Comparison of ENCODE assay signal across 25 cellular contexts in the genomic region with DNA sequence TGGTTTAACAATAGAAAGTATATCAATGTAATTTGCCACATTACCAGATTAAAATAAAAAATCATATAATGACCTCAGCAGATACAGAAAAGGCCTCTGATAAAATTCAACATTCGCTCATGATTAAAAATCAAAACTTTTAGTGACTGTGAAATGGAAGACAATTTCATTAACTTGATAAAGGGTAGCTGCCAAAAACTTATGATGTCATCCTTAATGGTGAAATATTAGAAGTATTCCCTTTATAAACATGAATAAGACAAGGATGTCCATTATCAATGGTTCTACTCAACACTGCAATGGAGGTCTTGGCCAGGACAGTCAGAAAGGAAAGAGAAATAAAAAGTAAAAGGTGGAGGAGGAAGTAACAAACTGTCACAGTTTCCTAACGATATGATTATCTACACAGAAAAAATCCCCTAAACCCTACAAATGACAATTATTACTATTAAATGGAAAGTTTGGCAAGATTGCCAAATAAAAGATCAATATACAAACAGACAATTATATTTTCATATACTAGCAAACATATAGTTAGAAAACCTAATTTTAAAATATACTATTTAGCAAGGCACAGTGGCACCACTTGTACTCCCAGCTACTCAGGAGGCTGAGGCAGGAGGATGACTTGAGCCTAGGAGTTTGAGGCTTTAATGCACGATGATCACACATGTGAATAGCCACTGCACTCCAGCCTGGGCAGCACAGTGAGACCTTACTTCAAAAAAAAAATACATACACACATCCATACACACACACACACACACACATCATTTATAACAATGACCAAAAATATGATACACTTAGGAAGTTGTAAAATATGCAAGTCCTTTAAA. TPM values are rescaled to one million over a fixed set of nuclear protein-coding genes. Genes with fewer than 3 reads are reported as not detected.
DNase-seq lines count a peak whose midpoint lies in the region; ATAC-seq lines count a peak whose summit lies in the region.
"Had no signal": no experiment of that assay in that cellular context is flagged by ENCODE, and none has a peak within 500 bp of the region (broad histone marks: within the 10 kb centered on the region; RNA-seq: fewer than 3 reads in every experiment).

No MANE protein-coding gene starts in this region.

- peaks cover 30% of the 10 kb centered on the region for H3K4me1 Mint-ChIP-seq in activated T-cell treated with anti-CD3 and anti-CD28 coated beads, Interleukin-2, amount 50 U/mL, for 72 hours (ENCODE audit: low read depth)
- H3K4me1 Mint-ChIP-seq in IgD-negative memory B cell = peaks cover 9 to 13% (median 12%) of the 10 kb centered on the region in 3 donors
- peaks cover 32% of the 10 kb centered on the region for H3K4me1 Mint-ChIP-seq in activated T-helper 1 cell treated with anti-CD3 and anti-CD28 coated beads, Interleukin-12 subunit alpha, Interleukin-12 subunit beta, Interleukin-2, Interleukin-4 antibody, amounts not matched to agents 30 ng/mL and 10 ng/mL and 1 ng/mL, durations not matched to agents 14 hours and 24 hours and 36 hours (ENCODE audit: low read depth)
- peaks cover 17 to 26% of the 10 kb centered on the region in 2 donors for H3K4me1 Mint-ChIP-seq in natural killer cell treated with Interleukin-12 subunit alpha and Interleukin-12 subunit beta and Interleukin-15 and Interleukin-18, amount 100 ng/mL, for 72 hours (ENCODE audit: low read depth in 2 of 2)

- peaks cover 17 to 32% of the 10 kb centered on the region in 2 donors for H3K36me3 Mint-ChIP-seq in activated T-cell treated with anti-CD3 and anti-CD28 coated beads, Interleukin-2, amount 50 U/mL, for 72 hours (ENCODE audit: insufficient read depth in 2 of 2)
- H3K36me3 Mint-ChIP-seq in IgD-negative memory B cell = peaks cover 7% of the 10 kb centered on the region
- peaks cover 28% of the 10 kb centered on the region for H3K36me3 Mint-ChIP-seq in activated T-helper 1 cell treated with anti-CD3 and anti-CD28 coated beads, Interleukin-12 subunit alpha, Interleukin-12 subunit beta, Interleukin-2, Interleukin-4 antibody, amounts not matched to agents 30 ng/mL and 10 ng/mL and 1 ng/mL, durations not matched to agents 14 hours and 24 hours and 36 hours (ENCODE audit: low read depth)
- H3K36me3 Mint-ChIP-seq in natural killer cell treated with Interleukin-12 subunit alpha and Interleukin-12 subunit beta and Interleukin-15 and Interleukin-18, amount 100 ng/mL, for 72 hours = peaks cover 15% of the 10 kb centered on the region

- intact Hi-C loops in activated T-helper 1 cell treated with anti-CD3 and anti-CD28 coated beads, Interleukin-12 subunit alpha, Interleukin-12 subunit beta, Interleukin-2, Interleukin-4 antibody, amounts not matched to agents 30 ng/mL and 10 ng/mL and 1 ng/mL, durations not matched to agents 14 hours and 24 hours and 36 hours (cut with micrococcal nuclease) = loop anchor here (1.0 kb wide), 2 partner anchors 13 to 102 kb away; partner anchors contain the start of gene DCAF17
- intact Hi-C loops in left cardiac atrium (cut with DNase I) = no loop called here

- H3K9me3 Mint-ChIP-seq in activated T-cell treated with anti-CD3 and anti-CD28 coated beads, Interleukin-2, amount 50 U/mL, for 72 hours = peaks cover 5 to 14% of the 10 kb centered on the region in 2 donors
- H3K9me3 Mint-ChIP-seq in IgD-negative memory B cell = peaks cover 3 to 27% (median 14%) of the 10 kb centered on the region in 3 donors
- H3K9me3 Mint-ChIP-seq in activated T-helper 1 cell treated with anti-CD3 and anti-CD28 coated beads, Interleukin-12 subunit alpha, Interleukin-12 subunit beta, Interleukin-2, Interleukin-4 antibody, amounts not matched to agents 30 ng/mL and 10 ng/mL and 1 ng/mL, durations not matched to agents 14 hours and 24 hours and 36 hours = peaks cover 36% of the 10 kb centered on the region
- H3K9me3 Mint-ChIP-seq in natural killer cell treated with Interleukin-12 subunit alpha and Interleukin-12 subunit beta and Interleukin-15 and Interleukin-18, amount 100 ng/mL, for 72 hours = peaks cover 13% of the 10 kb centered on the region
- H3K9me3 Mint-ChIP-seq: effector memory CD8-positive, alpha-beta T cell had no signal

- no peak for DNase-seq in activated T-cell treated with anti-CD3 and anti-CD28 coated beads, Interleukin-2, amount 50 U/mL, for 72 hours
- DNase-seq in activated T-cell treated with anti-CD3 and anti-CD28 coated beads, Interleukin-2, amount 50 U/mL, for 1 hour = no peak
- DNase-seq in activated T-helper 1 cell treated with anti-CD3 and anti-CD28 coated beads, Interleukin-12 subunit alpha, Interleukin-12 subunit beta, Interleukin-2, Interleukin-4 antibody, amounts not matched to agents 30 ng/mL and 10 ng/mL and 1 ng/mL, durations not matched to agents 14 hours and 24 hours and 36 hours (ENCODE audit: low spot score) = no peak
- DNase-seq in natural killer cell treated with Interleukin-12 subunit alpha and Interleukin-12 subunit beta and Interleukin-15 and Interleukin-18, amount 100 ng/mL, for 72 hours (ENCODE audit: low spot score) = no peak
- DNase-seq in NCI-H1092 (lab: John Stamatoyannopoulos, UW) (no peak), left cardiac atrium (no peak)
- DNase-seq: activated CD4-positive, alpha-beta T cell treated with anti-CD3 and anti-CD28 coated beads for 48 hours; activated gamma-delta T cell; aorta; cortex of kidney; effector memory CD8-positive, alpha-beta T cell; heart left ventricle; kidney; NCI-H2029; NCI-H524 treated with DMSO at 0.1 percent for 48 hours; nephron progenitor cell; NK-92 treated with Interleukin-12 subunit alpha and Interleukin-12 subunit beta, amount 100 ng/mL, for 24 hours; pancreas; Peyer's patch; SIG-M5; stimulated activated CD4-positive, alpha-beta T cell treated with anti-CD3 and anti-CD28 coated beads, Interleukin-1b, Interleukin-23, amount 100 ng/mL, for 48 hours; stimulated activated CD8-positive, alpha-beta memory T cell treated with anti-CD3 and anti-CD28 coated beads, Interleukin-4, amount 100 ng/mL, for 48 hours; upper lobe of right lung had no signal

- H3K27me3 Mint-ChIP-seq in activated T-cell treated with anti-CD3 and anti-CD28 coated beads, Interleukin-2, amount 50 U/mL, for 72 hours (ENCODE audit: low read depth) = no peaks in the 10 kb centered on the region
- no peaks in the 10 kb centered on the region for H3K27me3 Mint-ChIP-seq in IgD-negative memory B cell
- H3K27me3 Mint-ChIP-seq in activated T-helper 1 cell treated with anti-CD3 and anti-CD28 coated beads, Interleukin-12 subunit alpha, Interleukin-12 subunit beta, Interleukin-2, Interleukin-4 antibody, amounts not matched to agents 30 ng/mL and 10 ng/mL and 1 ng/mL, durations not matched to agents 14 hours and 24 hours and 36 hours (ENCODE audit: insufficient read depth) = no peaks in the 10 kb centered on the region
- H3K27me3 Mint-ChIP-seq in natural killer cell treated with Interleukin-12 subunit alpha and Interleukin-12 subunit beta and Interleukin-15 and Interleukin-18, amount 100 ng/mL, for 72 hours = no peaks in the 10 kb centered on the region
- H3K27me3 Mint-ChIP-seq: effector memory CD8-positive, alpha-beta T cell had no signal

- peak overlapping the region in 1 of 2 donors; percentile 55 for H3K4me3 Mint-ChIP-seq in activated T-cell treated with anti-CD3 and anti-CD28 coated beads, Interleukin-2, amount 50 U/mL, for 72 hours
- peak overlapping the region in 1 of 4 donors; percentile 76 for H3K4me3 Mint-ChIP-seq in IgD-negative memory B cell
- no peak overlapping the region for H3K4me3 Mint-ChIP-seq in activated T-helper 1 cell treated with anti-CD3 and anti-CD28 coated beads, Interleukin-12 subunit alpha, Interleukin-12 subunit beta, Interleukin-2, Interleukin-4 antibody, amounts not matched to agents 30 ng/mL and 10 ng/mL and 1 ng/mL, durations not matched to agents 14 hours and 24 hours and 36 hours
- peak overlapping the region; percentile 13 for H3K4me3 Mint-ChIP-seq in natural killer cell treated with Interleukin-12 subunit alpha and Interleukin-12 subunit beta and Interleukin-15 and Interleukin-18, amount 100 ng/mL, for 72 hours
- H3K4me3 Mint-ChIP-seq: effector memory CD8-positive, alpha-beta T cell; nephron progenitor cell had no signal

- ATAC-seq in activated T-cell treated with anti-CD3 and anti-CD28 coated beads, Interleukin-2, amount 50 U/mL, for 72 hours (replicated peaks in 1 of 2) = peak in 1 of 2 donors; percentile 53
- ATAC-seq in natural killer cell treated with Interleukin-12 subunit alpha and Interleukin-12 subunit beta and Interleukin-15 and Interleukin-18, amount 100 ng/mL, for 72 hours = peak; percentile 72 to 83
- ATAC-seq in HG03175 (IDR thresholded peaks at IDR 0.05; ENCODE audit: unreplicated experiment) = no peak
- no peak for ATAC-seq in left cardiac atrium
- ATAC-seq: effector memory CD8-positive, alpha-beta T cell; heart left ventricle; pancreas; upper lobe of right lung had no signal

- peak overlapping the region; percentile 93 for H3K27ac Mint-ChIP-seq in activated T-cell treated with anti-CD3 and anti-CD28 coated beads, Interleukin-2, amount 50 U/mL, for 72 hours
- H3K27ac Mint-ChIP-seq in IgD-negative memory B cell = peak overlapping the region; percentile 6 to 64 (median 29)
- peak overlapping the region; percentile 67 for H3K27ac Mint-ChIP-seq in activated T-helper 1 cell treated with anti-CD3 and anti-CD28 coated beads, Interleukin-12 subunit alpha, Interleukin-12 subunit beta, Interleukin-2, Interleukin-4 antibody, amounts not matched to agents 30 ng/mL and 10 ng/mL and 1 ng/mL, durations not matched to agents 14 hours and 24 hours and 36 hours
- peak overlapping the region; percentile 26 to 88 for H3K27ac Mint-ChIP-seq in natural killer cell treated with Interleukin-12 subunit alpha and Interleukin-12 subunit beta and Interleukin-15 and Interleukin-18, amount 100 ng/mL, for 72 hours
- H3K27ac Mint-ChIP-seq: nephron progenitor cell had no signal

RNA-seq across cellular contexts. Expression of gene METTL8, which starts 12.8 kb away (rescaled TPM):
- total RNA-seq in activated T-cell treated with anti-CD3 and anti-CD28 coated beads, Interleukin-2, amount 50 U/mL, for 72 hours = 10 to 100 TPM; 25.6 to 31.0 TPM
- 99.3 TPM for polyA plus RNA-seq in IgD-negative memory B cell
- total RNA-seq in activated T-helper 1 cell treated with anti-CD3 and anti-CD28 coated beads, Interleukin-12 subunit alpha, Interleukin-12 subunit beta, Interleukin-2, Interleukin-4 antibody, amounts not matched to agents 30 ng/mL and 10 ng/mL and 1 ng/mL, durations not matched to agents 14 hours and 24 hours and 36 hours = 31.8 and 36.4 TPM in 2 replicates
- total RNA-seq in natural killer cell treated with Interleukin-12 subunit alpha and Interleukin-12 subunit beta and Interleukin-15 and Interleukin-18, amount 100 ng/mL, for 72 hours = 10 to 100 TPM; 16.0 to 35.6 TPM
- 10 to 100 TPM; 10.2 to 13.3 TPM for total RNA-seq in left cardiac atrium

RNA-seq across cellular contexts. Expression of gene DCAF17, which starts 13.1 kb away (rescaled TPM):
- 10 to 100 TPM; 21.9 to 35.1 TPM for total RNA-seq in activated T-cell treated with anti-CD3 and anti-CD28 coated beads, Interleukin-2, amount 50 U/mL, for 72 hours
- polyA plus RNA-seq in IgD-negative memory B cell = 13.3 TPM
- 23.9 and 24.9 TPM in 2 replicates for total RNA-seq in activated T-helper 1 cell treated with anti-CD3 and anti-CD28 coated beads, Interleukin-12 subunit alpha, Interleukin-12 subunit beta, Interleukin-2, Interleukin-4 antibody, amounts not matched to agents 30 ng/mL and 10 ng/mL and 1 ng/mL, durations not matched to agents 14 hours and 24 hours and 36 hours
- 10 to 100 TPM; 12.4 to 17.5 TPM for total RNA-seq in natural killer cell treated with Interleukin-12 subunit alpha and Interleukin-12 subunit beta and Interleukin-15 and Interleukin-18, amount 100 ng/mL, for 72 hours
- 10 to 100 TPM in 1 of 2 donors, 1 to 10 TPM in 1; 6.0 to 10.7 TPM for total RNA-seq in left cardiac atrium

Comparison
In these comparisons a context has a peak if more than half of its experiments do, and no peak if none do; other contexts are left out.
1. ATAC-seq: peak in natural killer cell treated with Interleukin-12 subunit alpha and Interleukin-12 subunit beta and Interleukin-15 and Interleukin-18, amount 100 ng/mL, for 72 hours (2 of 2); none in HG03175 (single experiment) and left cardiac atrium (0 of 2).
2. H3K27ac Mint-ChIP-seq: peak in every context shown above with its lines; median percentile 93 in activated T-cell treated with anti-CD3 and anti-CD28 coated beads, Interleukin-2, amount 50 U/mL, for 72 hours; 67 in activated T-helper 1 cell treated with anti-CD3 and anti-CD28 coated beads, Interleukin-12 subunit alpha, Interleukin-12 subunit beta, Interleukin-2, Interleukin-4 antibody, amounts not matched to agents 30 ng/mL and 10 ng/mL and 1 ng/mL, durations not matched to agents 14 hours and 24 hours and 36 hours; 57 in natural killer cell treated with Interleukin-12 subunit alpha and Interleukin-12 subunit beta and Interleukin-15 and Interleukin-18, amount 100 ng/mL, for 72 hours; 29 in IgD-negative memory B cell.